8 cellular contexts compared by ENCODE assay signal in the genomic region with DNA sequence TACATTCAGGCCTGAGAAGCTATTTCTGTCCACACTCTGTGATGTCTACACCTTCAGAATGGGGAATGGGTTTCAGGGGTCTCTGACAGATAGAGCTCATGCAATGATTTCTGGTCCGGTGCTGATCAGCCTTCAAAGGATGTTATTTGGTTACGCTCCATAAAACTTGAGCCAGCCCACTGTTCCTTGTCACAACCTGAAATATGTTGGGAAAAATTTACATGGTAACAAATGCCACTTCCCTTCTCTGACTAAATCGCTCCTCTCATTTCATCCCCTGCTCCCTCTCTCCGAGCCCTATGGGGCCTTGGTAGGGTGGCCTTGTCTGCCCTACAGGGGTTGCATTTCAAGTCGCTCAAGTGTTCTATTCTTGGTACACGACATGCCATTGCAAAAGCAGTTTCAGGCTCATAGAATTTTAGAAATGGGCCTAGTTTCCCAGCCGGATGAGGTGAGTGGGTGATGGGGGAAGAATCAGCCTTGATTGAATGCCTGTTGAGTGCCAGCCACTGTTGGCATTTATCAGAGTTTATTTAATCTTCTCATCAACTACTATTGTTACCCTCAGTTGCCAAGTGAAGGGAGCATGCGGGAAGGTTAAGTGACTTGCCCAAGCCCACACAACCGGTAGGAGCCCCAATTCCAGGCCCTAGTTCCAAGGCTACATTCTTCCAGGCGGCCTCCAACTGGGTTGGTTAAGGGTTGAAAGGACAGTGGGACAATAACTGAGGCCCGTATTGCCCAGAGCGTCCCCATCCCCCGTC. TPM values are rescaled to one million over a fixed set of nuclear protein-coding genes. Genes with fewer than 3 reads are reported as not detected.
A peak's percentile ranks its signal among the peaks of the same experiment; 100 is the strongest.
DNase-seq lines count a peak whose midpoint lies in the region; ATAC-seq and TF ChIP-seq lines count a peak whose summit lies in the region.

No MANE protein-coding gene starts in this region.

- peaks cover 32 to 33% (median 32%) of the 10 kb centered on the region in 3 donors for H3K4me1 Mint-ChIP-seq in CD8-positive, alpha-beta memory T cell

- H3K36me3 ChIP-seq in CD8-positive, alpha-beta memory T cell (ENCODE audit: insufficient read depth, low read length) = no peaks in the 10 kb centered on the region

- peaks cover 0 to 1% of the 10 kb centered on the region in 2 donors for H3K27me3 Mint-ChIP-seq in CD8-positive, alpha-beta memory T cell

- no peaks in the 10 kb centered on the region for H3K27me3 ChIP-seq in CD8-positive, alpha-beta memory T cell (ENCODE audit: insufficient read depth, low read length, poor library complexity, severe bottlenecking)
- H3K27me3 ChIP-seq in foreskin keratinocyte = no peaks in the 10 kb centered on the region

- TF ChIP-seq CTCF in foreskin keratinocyte (conservative IDR thresholded peaks at IDR 0.05) = no peak

- peaks cover 0 to 1% (median 0%) of the 10 kb centered on the region in 3 donors for H3K36me3 Mint-ChIP-seq in CD8-positive, alpha-beta memory T cell

- peak overlapping the region in 2 of 7 donors; percentile 37 to 43 for H3K4me3 Mint-ChIP-seq in CD8-positive, alpha-beta memory T cell

- peak overlapping the region; percentile 80 for H3K4me3 ChIP-seq in CD8-positive, alpha-beta memory T cell (ENCODE audit: low read length)

- peaks cover 33% of the 10 kb centered on the region for H3K4me1 ChIP-seq in CD8-positive, alpha-beta memory T cell (ENCODE audit: insufficient read depth, low read length)
- peaks cover 10% of the 10 kb centered on the region for H3K4me1 ChIP-seq in foreskin keratinocyte

- no peak overlapping the region for H3K27ac Mint-ChIP-seq in CD8-positive, alpha-beta memory T cell

- no peak for DNase-seq in CD8-positive, alpha-beta memory T cell
- peak; percentile 5 for DNase-seq in RKO (ENCODE audit: low spot score)
- DNase-seq in foreskin keratinocyte = no peak
- peak; percentile 61 for DNase-seq in renal cortical epithelial cell (ENCODE audit: low read depth)
- no peak for DNase-seq in HCEC 1CT

- peak overlapping the region; percentile 62 for H3K27ac ChIP-seq in CD8-positive, alpha-beta memory T cell (ENCODE audit: low read depth, low read length)
- peak overlapping the region; percentile 38 for H3K27ac ChIP-seq in foreskin keratinocyte

- no peaks in the 10 kb centered on the region for H3K9me3 Mint-ChIP-seq in CD8-positive, alpha-beta memory T cell

- no peaks in the 10 kb centered on the region for H3K9me3 ChIP-seq in CD8-positive, alpha-beta memory T cell (ENCODE audit: low read length)

- ATAC-seq in foreskin keratinocyte (no peak), GM19397 (IDR thresholded peaks at IDR 0.05; ENCODE audit: unreplicated experiment) (no peak), GM19035 (IDR thresholded peaks at IDR 0.05; ENCODE audit: unreplicated experiment) (no peak), GM21515 (IDR thresholded peaks at IDR 0.05; ENCODE audit: unreplicated experiment) (no peak)

- CTCF ChIA-PET in CD8-positive, alpha-beta memory T cell (lab: Charles Lee) = interaction anchor here (0.8 to 2.5 kb wide), 12 partner anchors 10 to 191 kb away, joined by 3 to 14 read pairs (median 4); partner anchors contain the start of gene HAPLN3

- POLR2A ChIA-PET in CD8-positive, alpha-beta memory T cell (lab: Charles Lee) = interaction anchor here (1.1 kb wide), 1 partner anchor 183 kb away, joined by 5 read pairs; no protein-coding TSS in a partner anchor

RNA-seq across cellular contexts. Expression of gene ABHD2, which starts 1.0 kb away (rescaled TPM):
- 10 to 100 TPM; 68.7 to 79.8 TPM for total RNA-seq in CD8-positive, alpha-beta memory T cell
- polyA plus RNA-seq in CD8-positive, alpha-beta memory T cell = 22.9 TPM
- total RNA-seq in foreskin keratinocyte (32.7 and 41.4 TPM in 2 replicates), renal cortical epithelial cell (78.7 and 82.1 TPM in 2 replicates)
- 4.9 and 6.5 TPM in 2 replicates for polyA plus RNA-seq in foreskin keratinocyte

Comparison
In these comparisons a context has a peak if more than half of its experiments do, and no peak if none do; other contexts are left out.
1. DNase-seq: peak in RKO (single experiment) and renal cortical epithelial cell (single experiment); none in CD8-positive, alpha-beta memory T cell (0 of 5), foreskin keratinocyte (0 of 2) and HCEC 1CT (single experiment).